ENCODE assay signal across 2 cellular contexts in genomic region chr10:92727550-92727949, GRCh38.
TF ChIP-seq lines count a peak whose summit lies in the region.

No MANE protein-coding gene starts in this region.

TF ChIP-seq in IMR-90, 13 proteins besides CTCF, POLR2A, EP300 and RAD21:
- no peak for TF ChIP-seq BHLHE40 (IDR thresholded peaks at IDR 0.05; ENCODE audit: low read depth, low read length)
- no peak for TF ChIP-seq CEBPB (IDR thresholded peaks at IDR 0.05; ENCODE audit: low read depth, low read length)
- no peak for TF ChIP-seq SMC3 (IDR thresholded peaks at IDR 0.05; ENCODE audit: low read depth, low read length)
- TF ChIP-seq MXI1 (IDR thresholded peaks at IDR 0.05; ENCODE audit: borderline replicate concordance, low read depth, low read length): no peak
- no peak for TF ChIP-seq MAFK (IDR thresholded peaks at IDR 0.05; ENCODE audit: low read depth, low read length)

TF ChIP-seq in endothelial cell of umbilical vein, 7 proteins besides CTCF, POLR2A, EP300 and RAD21:
- no peak for TF ChIP-seq MYC (IDR thresholded peaks at IDR 0.05; ENCODE audit: low read depth, low read length)
- TF ChIP-seq EZH2 (IDR thresholded peaks at IDR 0.05; ENCODE audit: borderline replicate concordance, low read depth, low read length, severe bottlenecking): no peak
- TF ChIP-seq GATA2 (IDR thresholded peaks at IDR 0.05; ENCODE audit: insufficient read depth, insufficient read length, low read depth, low read length): no peak
